ENCODE assay signal across 8 cellular contexts in genomic region chr3:189168711-189169110, GRCh38. TPM values are rescaled to one million over a fixed set of nuclear protein-coding genes. Genes with fewer than 3 reads are reported as not detected.
"Had no signal": no experiment of that assay in that cellular context is flagged by ENCODE, and none has a peak within 500 bp of the region (broad histone marks: within the 10 kb centered on the region; RNA-seq: fewer than 3 reads in every experiment).

No MANE protein-coding gene starts in this region.

- H3K4me3 Mint-ChIP-seq: GM23338, HFFc6, IgD-negative memory B cell had no signal

- H3K4me1 ChIP-seq: HAP-1 had no signal

- H3K36me3 ChIP-seq: HAP-1 had no signal

- DNase-seq: HFFc6, KBM-7 had no signal

- H3K9me3 ChIP-seq: HAP-1 had no signal

- H3K27ac ChIP-seq: HL-60 had no signal

- H2AFZ ChIP-seq: GM23338 had no signal

- H3K4me1 Mint-ChIP-seq: IgD-negative memory B cell had no signal

- H3K4me2 ChIP-seq: GM23338 had no signal

- H3K27ac Mint-ChIP-seq: GM23338, HFFc6, IgD-negative memory B cell had no signal

- H3K36me3 Mint-ChIP-seq: IgD-negative memory B cell had no signal

- H3K9me3 Mint-ChIP-seq: GM23338, HFFc6 had no signal

- H3K4me3 ChIP-seq: GM23338, HAP-1 had no signal

- ATAC-seq: GM23338, HCT116, HepG2 had no signal

RNA-seq across cellular contexts. Expression of gene TPRG1, which starts 3.1 kb away (rescaled TPM):
- total RNA-seq: HepG2, HFFc6 had no signal
